In the genomic region with DNA sequence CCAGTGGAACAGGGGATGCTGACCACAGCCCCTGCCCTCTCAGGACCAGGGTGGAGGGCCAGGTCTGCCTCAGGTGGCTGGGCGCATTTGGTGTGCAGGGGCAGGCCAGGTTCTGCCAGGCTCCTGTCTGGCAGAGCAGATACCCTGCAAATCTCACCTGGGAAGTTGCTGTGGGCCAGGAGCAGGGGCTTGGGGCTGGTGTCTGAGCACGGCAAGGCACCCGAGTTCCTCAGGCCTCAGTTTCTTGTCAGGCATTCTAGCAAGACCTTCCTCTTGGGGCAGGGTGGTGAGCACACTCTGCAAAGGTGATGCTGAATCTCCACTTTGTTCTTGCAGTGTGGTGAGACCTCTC, we compare ENCODE assay signal across 9 cellular contexts. TPM values are rescaled to one million over a fixed set of nuclear protein-coding genes. Genes with fewer than 3 reads are reported as not detected.
DNase-seq lines count a peak whose midpoint lies in the region; ATAC-seq and TF ChIP-seq lines count a peak whose summit lies in the region.
"Had no signal": no experiment of that assay in that cellular context is flagged by ENCODE, and none has a peak within 500 bp of the region (broad histone marks: within the 10 kb centered on the region; RNA-seq: fewer than 3 reads in every experiment).

No MANE protein-coding gene starts in this region.

- peak overlapping the region in 1 of 2 donors; percentile 61 for H3K9ac ChIP-seq in mucosa of rectum (ENCODE audit: low read depth in 1 of 2, low read length in 2 of 2)

- H3K36me3 ChIP-seq in mucosa of rectum (ENCODE audit: control insufficient read depth in 2 of 2, insufficient read depth in 2 of 2, low read length in 2 of 2) (no peaks in the 10 kb centered on the region), tibial artery (no peaks in the 10 kb centered on the region)

- CTCF ChIA-PET in activated naive CD4-positive, alpha-beta T cell treated with anti-CD3 and anti-CD28 coated beads for 36 hours (lab: Charles Lee) = no interaction called here

- ATAC-seq in activated naive CD4-positive, alpha-beta T cell treated with anti-CD3 and anti-CD28 coated beads, Interleukin-2, amount 50 U/mL, for 72 hours = no peak
- no peak for ATAC-seq in GM19455 (IDR thresholded peaks at IDR 0.05; ENCODE audit: unreplicated experiment)

- H3K27me3 ChIP-seq in mucosa of rectum (ENCODE audit: control insufficient read depth in 2 of 2, insufficient read depth in 2 of 2, low read length in 2 of 2) (no peaks in the 10 kb centered on the region), tibial artery (no peaks in the 10 kb centered on the region)

- H3K4me3 Mint-ChIP-seq in activated naive CD4-positive, alpha-beta T cell treated with anti-CD3 and anti-CD28 coated beads for 36 hours = peak overlapping the region; percentile 67
- peak overlapping the region; percentile 58 for H3K4me3 Mint-ChIP-seq in activated T-helper 2 cell treated with anti-CD3 and anti-CD28 coated beads, Interferon-gamma antibody, Interleukin-2, Interleukin-4, amounts not matched to agents 10 μg/mL and 5 μg/mL and 100 μg/mL, durations not matched to agents 14 hours and 24 hours and 36 hours (ENCODE audit: low read depth)

- peak overlapping the region; percentile 79 to 84 for H3K4me3 ChIP-seq in mucosa of rectum (ENCODE audit: low read length in 2 of 2)
- H3K4me3 ChIP-seq in tibial artery = peak overlapping the region in 1 of 2 donors; percentile 63

- H3K4me1 ChIP-seq in mucosa of rectum (ENCODE audit: control insufficient read depth in 2 of 2, insufficient read depth in 2 of 2, low read length in 2 of 2) = peaks cover 8 to 9% of the 10 kb centered on the region in 2 donors
- H3K4me1 ChIP-seq in tibial artery = peaks cover 0 to 33% (median 19%) of the 10 kb centered on the region in 4 donors

- no peak overlapping the region for H3K27ac Mint-ChIP-seq in activated naive CD4-positive, alpha-beta T cell treated with anti-CD3 and anti-CD28 coated beads for 36 hours
- no peak overlapping the region for H3K27ac Mint-ChIP-seq in activated naive CD4-positive, alpha-beta T cell treated with anti-CD3 and anti-CD28 coated beads, Interleukin-2, amount 50 U/mL, for 72 hours
- no peak overlapping the region for H3K27ac Mint-ChIP-seq in activated T-helper 2 cell treated with anti-CD3 and anti-CD28 coated beads, Interferon-gamma antibody, Interleukin-2, Interleukin-4, amounts not matched to agents 10 μg/mL and 5 μg/mL and 100 μg/mL, durations not matched to agents 14 hours and 24 hours and 36 hours

- peaks cover 18% of the 10 kb centered on the region for H3K4me1 Mint-ChIP-seq in activated naive CD4-positive, alpha-beta T cell treated with anti-CD3 and anti-CD28 coated beads for 36 hours (ENCODE audit: low read depth)
- H3K4me1 Mint-ChIP-seq in activated T-helper 2 cell treated with anti-CD3 and anti-CD28 coated beads, Interferon-gamma antibody, Interleukin-2, Interleukin-4, amounts not matched to agents 10 μg/mL and 5 μg/mL and 100 μg/mL, durations not matched to agents 14 hours and 24 hours and 36 hours (ENCODE audit: low read depth) = peaks cover 5% of the 10 kb centered on the region

- no peaks in the 10 kb centered on the region for H3K36me3 Mint-ChIP-seq in activated naive CD4-positive, alpha-beta T cell treated with anti-CD3 and anti-CD28 coated beads for 36 hours (ENCODE audit: low read depth)
- no peaks in the 10 kb centered on the region for H3K36me3 Mint-ChIP-seq in activated naive CD4-positive, alpha-beta T cell treated with anti-CD3 and anti-CD28 coated beads, Interleukin-2, amount 50 U/mL, for 72 hours
- no peaks in the 10 kb centered on the region for H3K36me3 Mint-ChIP-seq in activated T-helper 2 cell treated with anti-CD3 and anti-CD28 coated beads, Interferon-gamma antibody, Interleukin-2, Interleukin-4, amounts not matched to agents 10 μg/mL and 5 μg/mL and 100 μg/mL, durations not matched to agents 14 hours and 24 hours and 36 hours (ENCODE audit: low read depth)

- TF ChIP-seq CTCF in tibial artery (IDR thresholded peaks at IDR 0.05) = no peak

- no peaks in the 10 kb centered on the region for H3K9me3 Mint-ChIP-seq in activated naive CD4-positive, alpha-beta T cell treated with anti-CD3 and anti-CD28 coated beads for 36 hours
- H3K9me3 Mint-ChIP-seq in activated naive CD4-positive, alpha-beta T cell treated with anti-CD3 and anti-CD28 coated beads, Interleukin-2, amount 50 U/mL, for 72 hours = no peaks in the 10 kb centered on the region
- H3K9me3 Mint-ChIP-seq in activated T-helper 2 cell treated with anti-CD3 and anti-CD28 coated beads, Interferon-gamma antibody, Interleukin-2, Interleukin-4, amounts not matched to agents 10 μg/mL and 5 μg/mL and 100 μg/mL, durations not matched to agents 14 hours and 24 hours and 36 hours = no peaks in the 10 kb centered on the region

- DNase-seq in activated naive CD4-positive, alpha-beta T cell treated with anti-CD3 and anti-CD28 coated beads for 36 hours = no peak
- DNase-seq in activated naive CD4-positive, alpha-beta T cell treated with anti-CD3 and anti-CD28 coated beads, Interleukin-2, amount 50 U/mL, for 72 hours (ENCODE audit: low spot score in 2 of 2) = no peak
- no peak for DNase-seq in activated T-helper 2 cell treated with anti-CD3 and anti-CD28 coated beads, Interferon-gamma antibody, Interleukin-2, Interleukin-4, amounts not matched to agents 10 μg/mL and 5 μg/mL and 100 μg/mL, durations not matched to agents 14 hours and 24 hours and 36 hours (ENCODE audit: low spot score)
- DNase-seq in tibial artery (no peak), NCI-H226 (no peak), hippocampal formation (lab: John Stamatoyannopoulos, UW) (no peak)
- DNase-seq: NCI-H526 had no signal

- no peaks in the 10 kb centered on the region for H3K9me3 ChIP-seq in mucosa of rectum (ENCODE audit: control insufficient read depth in 2 of 2, low read length in 2 of 2)
- H3K9me3 ChIP-seq in tibial artery = no peaks in the 10 kb centered on the region

- H3K27me3 Mint-ChIP-seq in activated naive CD4-positive, alpha-beta T cell treated with anti-CD3 and anti-CD28 coated beads for 36 hours (ENCODE audit: low read depth) = no peaks in the 10 kb centered on the region
- H3K27me3 Mint-ChIP-seq in activated T-helper 2 cell treated with anti-CD3 and anti-CD28 coated beads, Interferon-gamma antibody, Interleukin-2, Interleukin-4, amounts not matched to agents 10 μg/mL and 5 μg/mL and 100 μg/mL, durations not matched to agents 14 hours and 24 hours and 36 hours (ENCODE audit: low read depth) = peaks cover 2% of the 10 kb centered on the region

- H3K27ac ChIP-seq in mucosa of rectum (ENCODE audit: low read depth in 2 of 2, low read length in 2 of 2) (no peak overlapping the region), tibial artery (peak overlapping the region; percentile 63 to 72)

- intact Hi-C loops in activated naive CD4-positive, alpha-beta T cell treated with anti-CD3 and anti-CD28 coated beads for 36 hours (cut with micrococcal nuclease) = loop anchor here (5.0 kb wide), 1 partner anchor 92 kb away; no protein-coding TSS in a partner anchor
- intact Hi-C loops in activated T-helper 2 cell treated with anti-CD3 and anti-CD28 coated beads, Interferon-gamma antibody, Interleukin-2, Interleukin-4, amounts not matched to agents 10 μg/mL and 5 μg/mL and 100 μg/mL, durations not matched to agents 14 hours and 24 hours and 36 hours (cut with micrococcal nuclease) = loop anchor here (10.0 kb wide), 1 partner anchor 160 kb away; no protein-coding TSS in a partner anchor
- intact Hi-C loops in tibial artery (cut with DNase I; ENCODE audit: low total_unique reads) = no loop called here

RNA-seq across cellular contexts. Expression of gene CRTC1, which starts 1.1 kb away (rescaled TPM):
- total RNA-seq in activated naive CD4-positive, alpha-beta T cell treated with anti-CD3 and anti-CD28 coated beads for 36 hours = 1 to 10 TPM; 4.0 to 4.2 TPM
- total RNA-seq in activated naive CD4-positive, alpha-beta T cell treated with anti-CD3 and anti-CD28 coated beads, Interleukin-2, amount 50 U/mL, for 72 hours = 1 to 10 TPM; 5.6 to 7.1 TPM
- total RNA-seq in activated T-helper 2 cell treated with anti-CD3 and anti-CD28 coated beads, Interferon-gamma antibody, Interleukin-2, Interleukin-4, amounts not matched to agents 10 μg/mL and 5 μg/mL and 100 μg/mL, durations not matched to agents 14 hours and 24 hours and 36 hours = 6.4 and 7.0 TPM in 2 replicates

RNA-seq across cellular contexts. Expression of gene KLHL26, which starts 47.8 kb away (rescaled TPM):
- 10 to 100 TPM in 1 of 2 experiments, 1 to 10 TPM in 1; 8.9 to 12.0 TPM for total RNA-seq in activated naive CD4-positive, alpha-beta T cell treated with anti-CD3 and anti-CD28 coated beads for 36 hours
- total RNA-seq in activated naive CD4-positive, alpha-beta T cell treated with anti-CD3 and anti-CD28 coated beads, Interleukin-2, amount 50 U/mL, for 72 hours = 10 to 100 TPM in 1 of 2 donors, 1 to 10 TPM in 1; 9.2 to 13.5 TPM
- total RNA-seq in activated T-helper 2 cell treated with anti-CD3 and anti-CD28 coated beads, Interferon-gamma antibody, Interleukin-2, Interleukin-4, amounts not matched to agents 10 μg/mL and 5 μg/mL and 100 μg/mL, durations not matched to agents 14 hours and 24 hours and 36 hours = 11.6 and 11.7 TPM in 2 replicates

Comparison
In these comparisons a context has a peak if more than half of its experiments do, and no peak if none do; other contexts are left out.
1. H3K27ac ChIP-seq: peak in tibial artery (2 of 2); none in mucosa of rectum (0 of 2).